14 cellular contexts compared by ENCODE assay signal in genomic region chr2:181823405-181823804, GRCh38.
A peak's percentile ranks its signal among the peaks of the same experiment; 100 is the strongest.
DNase-seq lines count a peak whose midpoint lies in the region; ATAC-seq and TF ChIP-seq lines count a peak whose summit lies in the region.
"Had no signal": no experiment of that assay in that cellular context is flagged by ENCODE, and none has a peak within 500 bp of the region (broad histone marks: within the 10 kb centered on the region; RNA-seq: fewer than 3 reads in every experiment).

No MANE protein-coding gene starts in this region.

- dilution Hi-C loops in IMR-90 (cut with HindIII; ENCODE audit: low sequenced_read_pairs, unreplicated experiment), result no loop called here

- H2BK20ac ChIP-seq in IMR-90 (ENCODE audit: low read depth, low read length), result no peak overlapping the region

- in situ Hi-C loops in IMR-90 (cut with MboI; ENCODE audit: low sequenced_read_pairs), result no loop called here

- H4K20me1 ChIP-seq in IMR-90 (ENCODE audit: insufficient read depth, low read length), result no peaks in the 10 kb centered on the region
- H4K20me1 ChIP-seq: BLaER1 treated with 17β-estradiol and CSF1 and Interleukin-3, amounts not matched to agents 10 nM and 100 nM had no signal

- H3K27ac ChIP-seq in IMR-90 (ENCODE audit: insufficient read depth, low read length) (no peak overlapping the region), tibial artery (no peak overlapping the region)
- H3K27ac ChIP-seq: BLaER1 treated with 17β-estradiol and CSF1 and Interleukin-3, amounts not matched to agents 10 nM and 100 nM had no signal

- POLR2A ChIA-PET in IMR-90 (lab: Charles Lee; ENCODE audit: unreplicated experiment), result no interaction called here

- TF ChIP-seq POLR2A in IMR-90 (IDR thresholded peaks at IDR 0.05; ENCODE audit: low read depth, low read length), result no peak

- H3K4me1 ChIP-seq in IMR-90 (ENCODE audit: control insufficient read depth, insufficient read depth, low read length), result no peaks in the 10 kb centered on the region
- no peaks in the 10 kb centered on the region for H3K4me1 ChIP-seq in tibial artery
- H3K4me1 ChIP-seq: BLaER1 treated with 17β-estradiol and CSF1 and Interleukin-3, amounts not matched to agents 10 nM and 100 nM had no signal

- H3K18ac ChIP-seq in IMR-90 (ENCODE audit: low read depth, low read length), result no peak overlapping the region

- H3K4ac ChIP-seq in IMR-90 (ENCODE audit: low read depth, low read length), result no peak overlapping the region

- no peak overlapping the region for H4K8ac ChIP-seq in IMR-90 (ENCODE audit: low read depth in 2 of 2, low read length in 2 of 2)

- no peak for TF ChIP-seq RAD21 in IMR-90 (IDR thresholded peaks at IDR 0.05; ENCODE audit: low read length)

- no peak overlapping the region for H4K5ac ChIP-seq in IMR-90 (ENCODE audit: low read depth, low read length)

- H3K56ac ChIP-seq in IMR-90 (ENCODE audit: extremely low read depth, insufficient read depth, low read length), result no peak overlapping the region

- H3K9me3 ChIP-seq in IMR-90 (ENCODE audit: control insufficient read depth, insufficient read depth, low read length) (no peaks in the 10 kb centered on the region), tibial artery (no peaks in the 10 kb centered on the region)
- H3K9me3 ChIP-seq: BLaER1 treated with 17β-estradiol and CSF1 and Interleukin-3, amounts not matched to agents 10 nM and 100 nM had no signal

- H4K91ac ChIP-seq in IMR-90 (ENCODE audit: insufficient read depth, low read depth, low read length), result no peak overlapping the region

- no peak overlapping the region for H2BK15ac ChIP-seq in IMR-90 (ENCODE audit: low read depth, low read length)

- ATAC-seq in IMR-90 (ENCODE audit: low read depth) (no peak), HG03039 (IDR thresholded peaks at IDR 0.05; ENCODE audit: unreplicated experiment) (no peak)
- ATAC-seq: CD8-positive, alpha-beta T cell; GM23338; K562 had no signal

- DNase-seq in ELR (ENCODE audit: low read depth) (peak; percentile 26), IMR-90 (peak; percentile 18), RPMI7951 (ENCODE audit: low read depth) (peak; percentile 15), iris pigment epithelial cell (ENCODE audit: low read depth) (peak; percentile 11), tibial artery (no peak), NCI-H526 (lab: John Stamatoyannopoulos, UW) (no peak), T-helper 1 cell (no peak)
- DNase-seq: CD8-positive, alpha-beta T cell; DMS79 treated with DMSO at 0.1 percent for 48 hours; EL had no signal

- H2AFZ ChIP-seq in IMR-90 (replicated peaks; ENCODE audit: low read length, poor library complexity), result no peak overlapping the region
- H2AFZ ChIP-seq: GM23338 had no signal

- no peaks in the 10 kb centered on the region for H3K9me1 ChIP-seq in IMR-90 (ENCODE audit: insufficient read depth, low read length)

- H3K23ac ChIP-seq in IMR-90 (ENCODE audit: low read depth, low read length), result no peak overlapping the region

- no peak overlapping the region for H2BK5ac ChIP-seq in IMR-90 (ENCODE audit: low read depth, low read length, poor library complexity, severe bottlenecking)

- H3K27me3 ChIP-seq in IMR-90 (ENCODE audit: control insufficient read depth, insufficient read depth, low read length) (no peaks in the 10 kb centered on the region), tibial artery (no peaks in the 10 kb centered on the region)
- H3K27me3 ChIP-seq: BLaER1 treated with 17β-estradiol and CSF1 and Interleukin-3, amounts not matched to agents 10 nM and 100 nM had no signal

- CTCF ChIA-PET in IMR-90 (lab: Yijun Ruan, JAX), result no interaction called here

- BruUV-seq in IMR-90 (replicated peaks; lab: Mats Ljungman, UMichigan), result no TSS peak

- H3K36me3 ChIP-seq in IMR-90 (ENCODE audit: control insufficient read depth, insufficient read depth, low read length), result no peaks in the 10 kb centered on the region
- no peaks in the 10 kb centered on the region for H3K36me3 ChIP-seq in tibial artery
- H3K36me3 ChIP-seq: BLaER1 treated with 17β-estradiol and CSF1 and Interleukin-3, amounts not matched to agents 10 nM and 100 nM had no signal

- H3K79me1 ChIP-seq in IMR-90 (ENCODE audit: low read depth in 1 of 2, low read length in 2 of 2), result no peaks in the 10 kb centered on the region

- no CpG with 5 or more reads among the region's 2 CpGs for WGBS in IMR-90 (ENCODE audit: extremely low coverage in 2 of 2, insufficient read length in 1 of 2), 2 experiments

- H3K4me3 ChIP-seq in IMR-90 (ENCODE audit: insufficient read depth, low read depth, low read length) (no peak overlapping the region), tibial artery (no peak overlapping the region)
- H3K4me3 ChIP-seq: BLaER1 treated with 17β-estradiol and CSF1 and Interleukin-3, amounts not matched to agents 10 nM and 100 nM; GM23338; K562 had no signal

- no peak overlapping the region for H2AK9ac ChIP-seq in IMR-90 (replicated peaks; ENCODE audit: low read depth, low read length, poor library complexity)

- intact Hi-C loops in IMR-90 (cut with micrococcal nuclease) (no loop called here), tibial artery (cut with DNase I; ENCODE audit: low total_unique reads) (no loop called here)

- no peak overlapping the region for H3K4me2 ChIP-seq in IMR-90 (ENCODE audit: low read depth, low read length)
- H3K4me2 ChIP-seq: BLaER1 treated with 17β-estradiol and CSF1 and Interleukin-3, amounts not matched to agents 10 nM and 100 nM; GM23338 had no signal

- H2AK5ac ChIP-seq in IMR-90 (ENCODE audit: low read depth, low read length), result no peak overlapping the region

- no peak overlapping the region for H3K9ac ChIP-seq in IMR-90 (ENCODE audit: low read depth, low read length)
- H3K9ac ChIP-seq: BLaER1 treated with 17β-estradiol and CSF1 and Interleukin-3, amounts not matched to agents 10 nM and 100 nM had no signal

- H2BK120ac ChIP-seq in IMR-90 (ENCODE audit: low read depth, low read length), result no peak overlapping the region

- H3K14ac ChIP-seq in IMR-90 (replicated peaks; ENCODE audit: low read depth, low read length), result no peak overlapping the region

- no peak for TF ChIP-seq CTCF in IMR-90 (conservative IDR thresholded peaks at IDR 0.05; ENCODE audit: low read depth, low read length)
- no peak for TF ChIP-seq CTCF in tibial artery (IDR thresholded peaks at IDR 0.05)

TF ChIP-seq in IMR-90, 13 proteins besides CTCF, POLR2A, EP300 and RAD21:
- TF ChIP-seq NFE2L2 (IDR thresholded peaks at IDR 0.05; ENCODE audit: low read depth, low read length), result no peak
- no peak for TF ChIP-seq RCOR1 (IDR thresholded peaks at IDR 0.05; ENCODE audit: insufficient replicate concordance, low read length)
- no peak for TF ChIP-seq BHLHE40 (IDR thresholded peaks at IDR 0.05; ENCODE audit: low read depth, low read length)
- TF ChIP-seq RFX5 (IDR thresholded peaks at IDR 0.05; ENCODE audit: low read depth, low read length), result no peak
- TF ChIP-seq CHD1 (IDR thresholded peaks at IDR 0.05; ENCODE audit: low read depth, low read length), result no peak
- TF ChIP-seq MAZ (IDR thresholded peaks at IDR 0.05; ENCODE audit: borderline replicate concordance, low read depth, low read length), result no peak
- TF ChIP-seq MXI1 (IDR thresholded peaks at IDR 0.05; ENCODE audit: borderline replicate concordance, low read depth, low read length), result no peak
- no peak for TF ChIP-seq MAFK (IDR thresholded peaks at IDR 0.05; ENCODE audit: low read depth, low read length)
- no peak for TF ChIP-seq SMC3 (IDR thresholded peaks at IDR 0.05; ENCODE audit: low read depth, low read length)
- TF ChIP-seq ELK1 (IDR thresholded peaks at IDR 0.05; ENCODE audit: borderline replicate concordance, low read depth, low read length), result no peak
- TF ChIP-seq, protein P1, sequence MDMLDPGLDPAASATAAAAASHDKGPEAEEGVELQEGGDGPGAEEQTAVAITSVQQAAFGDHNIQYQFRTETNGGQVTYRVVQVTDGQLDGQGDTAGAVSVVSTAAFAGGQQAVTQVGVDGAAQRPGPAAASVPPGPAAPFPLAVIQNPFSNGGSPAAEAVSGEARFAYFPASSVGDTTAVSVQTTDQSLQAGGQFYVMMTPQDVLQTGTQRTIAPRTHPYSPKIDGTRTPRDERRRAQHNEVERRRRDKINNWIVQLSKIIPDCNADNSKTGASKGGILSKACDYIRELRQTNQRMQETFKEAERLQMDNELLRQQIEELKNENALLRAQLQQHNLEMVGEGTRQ (IDR thresholded peaks at IDR 0.05; ENCODE audit: low read depth, low read length), result no peak
- no peak for TF ChIP-seq CEBPB (IDR thresholded peaks at IDR 0.05; ENCODE audit: low read depth, low read length)
- no peak for TF ChIP-seq FOS (IDR thresholded peaks at IDR 0.05; ENCODE audit: low read depth, low read length)

Comparison
In these comparisons a context has a peak if more than half of its experiments do, and no peak if none do; other contexts are left out.
1. DNase-seq: peak in ELR (single experiment), IMR-90 (single experiment), RPMI7951 (single experiment) and iris pigment epithelial cell (single experiment); none in tibial artery (0 of 2), NCI-H526 (0 of 2) and T-helper 1 cell (0 of 5).